1 cellular context compared by ENCODE assay signal in the genomic region with DNA sequence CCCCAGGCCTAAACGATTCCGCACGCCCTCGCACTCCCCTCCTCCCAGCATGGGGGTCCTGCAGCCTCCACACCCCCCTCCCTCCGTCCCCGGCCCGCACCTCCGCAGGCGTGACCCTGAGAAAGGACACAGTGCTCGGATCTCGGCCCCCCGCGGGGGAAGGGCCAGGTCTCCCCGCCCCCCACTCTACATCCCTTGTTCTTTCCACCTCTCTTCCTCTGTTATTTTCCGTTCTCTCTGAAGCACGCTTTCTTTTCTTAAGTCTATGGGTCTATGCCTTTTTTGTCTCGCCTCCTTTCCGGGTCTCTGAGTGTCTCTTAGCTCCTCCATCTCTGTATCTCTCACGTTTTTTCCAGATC.
TF ChIP-seq lines count a peak whose summit lies in the region.

No MANE protein-coding gene starts in this region.

TF ChIP-seq in HepG2, 621 proteins besides CTCF, POLR2A, EP300 and RAD21 (continued from another document):
- TF ChIP-seq MXI1 (IDR thresholded peaks at IDR 0.05; ENCODE audit: borderline replicate concordance, low read depth, low read length) (no peak), ZNF589 (CRISPR knock-in tag; conservative IDR thresholded peaks at IDR 0.05) (no peak), SOX5 (CRISPR knock-in tag; IDR thresholded peaks at IDR 0.05; ENCODE audit: borderline replicate concordance) (no peak), ADNP (CRISPR knock-in tag; IDR thresholded peaks at IDR 0.05) (no peak), GATAD1 (CRISPR knock-in tag; IDR thresholded peaks at IDR 0.05) (no peak), TSC22D2 (CRISPR knock-in tag; IDR thresholded peaks at IDR 0.05; ENCODE audit: borderline replicate concordance) (0 out of 2 replicates have a peak, but pooled peaks have one; percentile 5), ZC3H4 (CRISPR knock-in tag; IDR thresholded peaks at IDR 0.05; ENCODE audit: borderline replicate concordance) (no peak), ATF7 (IDR thresholded peaks at IDR 0.05) (no peak), ATF7 (CRISPR knock-in tag; IDR thresholded peaks at IDR 0.05) (no peak), ZNF335 (CRISPR knock-in tag; IDR thresholded peaks at IDR 0.05) (no peak), SP140L (CRISPR knock-in tag; IDR thresholded peaks at IDR 0.05; ENCODE audit: borderline replicate concordance) (no peak), KLF9 (CRISPR knock-in tag; IDR thresholded peaks at IDR 0.05; ENCODE audit: low read depth) (no peak), JARID2 (CRISPR knock-in tag; IDR thresholded peaks at IDR 0.05; ENCODE audit: insufficient replicate concordance) (no peak), RXRA (CRISPR knock-in tag; IDR thresholded peaks at IDR 0.05) (no peak), NR3C1 (CRISPR knock-in tag; IDR thresholded peaks at IDR 0.05) (no peak), CHD4 (IDR thresholded peaks at IDR 0.05; ENCODE audit: borderline replicate concordance, low read length) (no peak), CBX5 (CRISPR knock-in tag; IDR thresholded peaks at IDR 0.05; ENCODE audit: borderline replicate concordance) (no peak), ZNF263 (CRISPR knock-in tag; IDR thresholded peaks at IDR 0.05) (no peak)
- TF ChIP-seq, protein P1, sequence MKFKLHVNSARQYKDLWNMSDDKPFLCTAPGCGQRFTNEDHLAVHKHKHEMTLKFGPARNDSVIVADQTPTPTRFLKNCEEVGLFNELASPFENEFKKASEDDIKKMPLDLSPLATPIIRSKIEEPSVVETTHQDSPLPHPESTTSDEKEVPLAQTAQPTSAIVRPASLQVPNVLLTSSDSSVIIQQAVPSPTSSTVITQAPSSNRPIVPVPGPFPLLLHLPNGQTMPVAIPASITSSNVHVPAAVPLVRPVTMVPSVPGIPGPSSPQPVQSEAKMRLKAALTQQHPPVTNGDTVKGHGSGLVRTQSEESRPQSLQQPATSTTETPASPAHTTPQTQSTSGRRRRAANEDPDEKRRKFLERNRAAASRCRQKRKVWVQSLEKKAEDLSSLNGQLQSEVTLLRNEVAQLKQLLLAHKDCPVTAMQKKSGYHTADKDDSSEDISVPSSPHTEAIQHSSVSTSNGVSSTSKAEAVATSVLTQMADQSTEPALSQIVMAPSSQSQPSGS (CRISPR knock-in tag; IDR thresholded peaks at IDR 0.05), result no peak
- TF ChIP-seq, protein P2, sequence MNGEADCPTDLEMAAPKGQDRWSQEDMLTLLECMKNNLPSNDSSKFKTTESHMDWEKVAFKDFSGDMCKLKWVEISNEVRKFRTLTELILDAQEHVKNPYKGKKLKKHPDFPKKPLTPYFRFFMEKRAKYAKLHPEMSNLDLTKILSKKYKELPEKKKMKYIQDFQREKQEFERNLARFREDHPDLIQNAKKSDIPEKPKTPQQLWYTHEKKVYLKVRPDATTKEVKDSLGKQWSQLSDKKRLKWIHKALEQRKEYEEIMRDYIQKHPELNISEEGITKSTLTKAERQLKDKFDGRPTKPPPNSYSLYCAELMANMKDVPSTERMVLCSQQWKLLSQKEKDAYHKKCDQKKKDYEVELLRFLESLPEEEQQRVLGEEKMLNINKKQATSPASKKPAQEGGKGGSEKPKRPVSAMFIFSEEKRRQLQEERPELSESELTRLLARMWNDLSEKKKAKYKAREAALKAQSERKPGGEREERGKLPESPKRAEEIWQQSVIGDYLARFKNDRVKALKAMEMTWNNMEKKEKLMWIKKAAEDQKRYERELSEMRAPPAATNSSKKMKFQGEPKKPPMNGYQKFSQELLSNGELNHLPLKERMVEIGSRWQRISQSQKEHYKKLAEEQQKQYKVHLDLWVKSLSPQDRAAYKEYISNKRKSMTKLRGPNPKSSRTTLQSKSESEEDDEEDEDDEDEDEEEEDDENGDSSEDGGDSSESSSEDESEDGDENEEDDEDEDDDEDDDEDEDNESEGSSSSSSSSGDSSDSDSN (CRISPR knock-in tag; IDR thresholded peaks at IDR 0.05), result no peak
- TF ChIP-seq, protein P3, sequence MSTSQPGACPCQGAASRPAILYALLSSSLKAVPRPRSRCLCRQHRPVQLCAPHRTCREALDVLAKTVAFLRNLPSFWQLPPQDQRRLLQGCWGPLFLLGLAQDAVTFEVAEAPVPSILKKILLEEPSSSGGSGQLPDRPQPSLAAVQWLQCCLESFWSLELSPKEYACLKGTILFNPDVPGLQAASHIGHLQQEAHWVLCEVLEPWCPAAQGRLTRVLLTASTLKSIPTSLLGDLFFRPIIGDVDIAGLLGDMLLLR (CRISPR knock-in tag; IDR thresholded peaks at IDR 0.05), result no peak
- TF ChIP-seq, protein P4, sequence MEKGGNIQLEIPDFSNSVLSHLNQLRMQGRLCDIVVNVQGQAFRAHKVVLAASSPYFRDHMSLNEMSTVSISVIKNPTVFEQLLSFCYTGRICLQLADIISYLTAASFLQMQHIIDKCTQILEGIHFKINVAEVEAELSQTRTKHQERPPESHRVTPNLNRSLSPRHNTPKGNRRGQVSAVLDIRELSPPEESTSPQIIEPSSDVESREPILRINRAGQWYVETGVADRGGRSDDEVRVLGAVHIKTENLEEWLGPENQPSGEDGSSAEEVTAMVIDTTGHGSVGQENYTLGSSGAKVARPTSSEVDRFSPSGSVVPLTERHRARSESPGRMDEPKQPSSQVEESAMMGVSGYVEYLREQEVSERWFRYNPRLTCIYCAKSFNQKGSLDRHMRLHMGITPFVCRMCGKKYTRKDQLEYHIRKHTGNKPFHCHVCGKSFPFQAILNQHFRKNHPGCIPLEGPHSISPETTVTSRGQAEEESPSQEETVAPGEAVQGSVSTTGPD (CRISPR knock-in tag; IDR thresholded peaks at IDR 0.05), result no peak
- TF ChIP-seq, protein P5, sequence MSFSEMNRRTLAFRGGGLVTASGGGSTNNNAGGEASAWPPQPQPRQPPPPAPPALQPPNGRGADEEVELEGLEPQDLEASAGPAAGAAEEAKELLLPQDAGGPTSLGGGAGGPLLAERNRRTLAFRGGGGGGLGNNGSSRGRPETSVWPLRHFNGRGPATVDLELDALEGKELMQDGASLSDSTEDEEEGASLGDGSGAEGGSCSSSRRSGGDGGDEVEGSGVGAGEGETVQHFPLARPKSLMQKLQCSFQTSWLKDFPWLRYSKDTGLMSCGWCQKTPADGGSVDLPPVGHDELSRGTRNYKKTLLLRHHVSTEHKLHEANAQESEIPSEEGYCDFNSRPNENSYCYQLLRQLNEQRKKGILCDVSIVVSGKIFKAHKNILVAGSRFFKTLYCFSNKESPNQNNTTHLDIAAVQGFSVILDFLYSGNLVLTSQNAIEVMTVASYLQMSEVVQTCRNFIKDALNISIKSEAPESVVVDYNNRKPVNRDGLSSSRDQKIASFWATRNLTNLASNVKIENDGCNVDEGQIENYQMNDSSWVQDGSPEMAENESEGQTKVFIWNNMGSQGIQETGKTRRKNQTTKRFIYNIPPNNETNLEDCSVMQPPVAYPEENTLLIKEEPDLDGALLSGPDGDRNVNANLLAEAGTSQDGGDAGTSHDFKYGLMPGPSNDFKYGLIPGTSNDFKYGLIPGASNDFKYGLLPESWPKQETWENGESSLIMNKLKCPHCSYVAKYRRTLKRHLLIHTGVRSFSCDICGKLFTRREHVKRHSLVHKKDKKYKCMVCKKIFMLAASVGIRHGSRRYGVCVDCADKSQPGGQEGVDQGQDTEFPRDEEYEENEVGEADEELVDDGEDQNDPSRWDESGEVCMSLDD (CRISPR knock-in tag; IDR thresholded peaks at IDR 0.05; ENCODE audit: borderline replicate concordance), result no peak
- TF ChIP-seq, protein P6, sequence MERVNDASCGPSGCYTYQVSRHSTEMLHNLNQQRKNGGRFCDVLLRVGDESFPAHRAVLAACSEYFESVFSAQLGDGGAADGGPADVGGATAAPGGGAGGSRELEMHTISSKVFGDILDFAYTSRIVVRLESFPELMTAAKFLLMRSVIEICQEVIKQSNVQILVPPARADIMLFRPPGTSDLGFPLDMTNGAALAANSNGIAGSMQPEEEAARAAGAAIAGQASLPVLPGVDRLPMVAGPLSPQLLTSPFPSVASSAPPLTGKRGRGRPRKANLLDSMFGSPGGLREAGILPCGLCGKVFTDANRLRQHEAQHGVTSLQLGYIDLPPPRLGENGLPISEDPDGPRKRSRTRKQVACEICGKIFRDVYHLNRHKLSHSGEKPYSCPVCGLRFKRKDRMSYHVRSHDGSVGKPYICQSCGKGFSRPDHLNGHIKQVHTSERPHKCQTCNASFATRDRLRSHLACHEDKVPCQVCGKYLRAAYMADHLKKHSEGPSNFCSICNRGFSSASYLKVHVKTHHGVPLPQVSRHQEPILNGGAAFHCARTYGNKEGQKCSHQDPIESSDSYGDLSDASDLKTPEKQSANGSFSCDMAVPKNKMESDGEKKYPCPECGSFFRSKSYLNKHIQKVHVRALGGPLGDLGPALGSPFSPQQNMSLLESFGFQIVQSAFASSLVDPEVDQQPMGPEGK (CRISPR knock-in tag; IDR thresholded peaks at IDR 0.05), result peak; percentile 33; the same call in 1 of the 2 replicates
